ENCODE assay signal across 1 cellular context in the genomic region with DNA sequence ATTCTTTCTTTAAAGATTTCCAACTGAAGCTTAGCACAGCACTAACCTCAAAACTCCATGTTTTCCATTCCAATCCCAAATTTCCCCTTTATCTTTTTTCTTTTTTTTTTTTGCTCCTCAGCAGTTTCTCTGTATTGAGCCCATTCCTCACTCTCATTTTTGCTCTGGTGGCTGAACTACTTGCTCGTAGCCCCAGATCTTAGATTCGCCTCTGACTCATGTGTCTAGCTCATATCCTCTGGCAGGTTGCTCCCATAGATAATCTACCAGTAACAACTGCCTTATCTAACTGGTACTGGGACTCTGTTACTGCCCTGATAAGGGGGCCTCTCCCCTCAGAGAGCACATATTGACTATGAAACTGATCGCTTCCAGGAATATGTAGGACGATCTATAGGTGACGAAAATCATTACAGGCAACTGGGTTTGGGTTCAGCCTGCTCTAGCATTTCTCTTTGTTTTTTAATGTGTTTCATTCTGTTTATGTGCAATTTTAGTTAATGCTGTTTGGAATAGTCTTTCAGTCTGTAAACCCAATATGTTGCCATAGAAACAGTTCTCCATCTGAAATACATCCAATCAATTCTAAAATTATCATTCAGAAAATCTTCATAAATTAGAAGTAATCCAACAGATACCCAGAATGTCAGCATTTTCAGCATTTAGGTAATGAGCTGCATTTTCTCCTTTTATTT.
TF ChIP-seq lines count a peak whose summit lies in the region.

No MANE protein-coding gene starts in this region.

TF ChIP-seq in K562, 482 proteins besides CTCF, POLR2A, EP300 and RAD21 (continued from another document and continues in another):
- TF ChIP-seq RCOR1 (IDR thresholded peaks at IDR 0.05; ENCODE audit: borderline replicate concordance in 1 of 2, low read depth in 2 of 2, low read length in 2 of 2), result peak; percentile 92 to 96; a peak in 3 of 4 replicates
- TF ChIP-seq ZNF133 (CRISPR knock-in tag; IDR thresholded peaks at IDR 0.05), result no peak
- TF ChIP-seq FOXJ3 (CRISPR knock-in tag; IDR thresholded peaks at IDR 0.05), result peak; percentile 38; the same call in 1 of the 2 replicates
- peak in 1 of 2 experiments; percentile 100; a peak in 2 of 4 replicates for TF ChIP-seq ZMIZ1 (IDR thresholded peaks at IDR 0.05; ENCODE audit: low read depth in 2 of 2, low read length in 2 of 2)
- TF ChIP-seq SMC3 (conservative IDR thresholded peaks at IDR 0.05; ENCODE audit: insufficient read depth, low read depth, low read length), result no peak
- TF ChIP-seq ARNT (IDR thresholded peaks at IDR 0.05), result peak; percentile 99
- TF ChIP-seq HMGXB4 (CRISPR knock-in tag; IDR thresholded peaks at IDR 0.05), result no peak
- peak; percentile 99 for TF ChIP-seq SOX6 (IDR thresholded peaks at IDR 0.05)
- TF ChIP-seq DEAF1 (CRISPR knock-in tag; IDR thresholded peaks at IDR 0.05), result no peak
- peak; percentile 49 for TF ChIP-seq MAFF (IDR thresholded peaks at IDR 0.05; ENCODE audit: low read length)
- peak; percentile 99 for TF ChIP-seq TARDBP (IDR thresholded peaks at IDR 0.05)
- no peak for TF ChIP-seq ATF6 (CRISPR knock-in tag; IDR thresholded peaks at IDR 0.05)
- peak in 1 of 2 experiments; percentile 85; a peak in 2 of 3 replicates for TF ChIP-seq CBX3 (IDR thresholded peaks at IDR 0.05; ENCODE audit: borderline replicate concordance in 1 of 2, low read length in 2 of 2)
- peak; percentile 56 to 75; a peak in 3 of 4 replicates for TF ChIP-seq FOXA3 (CRISPR knock-in tag; conservative IDR thresholded peaks at IDR 0.05 in 1 of 2, IDR thresholded peaks at IDR 0.05 in 1 of 2)
- peak; percentile 77; the same call in 1 of the 2 replicates for TF ChIP-seq ESRRA (IDR thresholded peaks at IDR 0.05; ENCODE audit: borderline replicate concordance, low read depth)
- no peak for TF ChIP-seq MCM5 (IDR thresholded peaks at IDR 0.05; ENCODE audit: low read depth)
- peak; percentile 98 for TF ChIP-seq ZNF644 (tag; IDR thresholded peaks at IDR 0.05; ENCODE audit: low read depth)
- TF ChIP-seq CBX2 (IDR thresholded peaks at IDR 0.05; ENCODE audit: insufficient read depth, low read length, poor library complexity, severe bottlenecking), result no peak
- no peak for TF ChIP-seq FOXP1 (CRISPR knock-in tag; IDR thresholded peaks at IDR 0.05)
- no peak for TF ChIP-seq ZNF778 (CRISPR knock-in tag; IDR thresholded peaks at IDR 0.05)
- peak; percentile 100 for TF ChIP-seq ARID1B (IDR thresholded peaks at IDR 0.05)
- TF ChIP-seq MEF2A (IDR thresholded peaks at IDR 0.05; ENCODE audit: control insufficient read depth, low read depth, low read length), result peak; percentile 62; the same call in 1 of the 2 replicates
- TF ChIP-seq SMAD2 (IDR thresholded peaks at IDR 0.05; ENCODE audit: low read depth, low read length), result no peak
- no peak for TF ChIP-seq ILK (tag; IDR thresholded peaks at IDR 0.05; ENCODE audit: borderline replicate concordance, low read depth)
- TF ChIP-seq, protein P1, sequence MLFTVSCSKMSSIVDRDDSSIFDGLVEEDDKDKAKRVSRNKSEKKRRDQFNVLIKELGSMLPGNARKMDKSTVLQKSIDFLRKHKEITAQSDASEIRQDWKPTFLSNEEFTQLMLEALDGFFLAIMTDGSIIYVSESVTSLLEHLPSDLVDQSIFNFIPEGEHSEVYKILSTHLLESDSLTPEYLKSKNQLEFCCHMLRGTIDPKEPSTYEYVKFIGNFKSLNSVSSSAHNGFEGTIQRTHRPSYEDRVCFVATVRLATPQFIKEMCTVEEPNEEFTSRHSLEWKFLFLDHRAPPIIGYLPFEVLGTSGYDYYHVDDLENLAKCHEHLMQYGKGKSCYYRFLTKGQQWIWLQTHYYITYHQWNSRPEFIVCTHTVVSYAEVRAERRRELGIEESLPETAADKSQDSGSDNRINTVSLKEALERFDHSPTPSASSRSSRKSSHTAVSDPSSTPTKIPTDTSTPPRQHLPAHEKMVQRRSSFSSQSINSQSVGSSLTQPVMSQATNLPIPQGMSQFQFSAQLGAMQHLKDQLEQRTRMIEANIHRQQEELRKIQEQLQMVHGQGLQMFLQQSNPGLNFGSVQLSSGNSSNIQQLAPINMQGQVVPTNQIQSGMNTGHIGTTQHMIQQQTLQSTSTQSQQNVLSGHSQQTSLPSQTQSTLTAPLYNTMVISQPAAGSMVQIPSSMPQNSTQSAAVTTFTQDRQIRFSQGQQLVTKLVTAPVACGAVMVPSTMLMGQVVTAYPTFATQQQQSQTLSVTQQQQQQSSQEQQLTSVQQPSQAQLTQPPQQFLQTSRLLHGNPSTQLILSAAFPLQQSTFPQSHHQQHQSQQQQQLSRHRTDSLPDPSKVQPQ (CRISPR knock-in tag; IDR thresholded peaks at IDR 0.05; ENCODE audit: borderline replicate concordance), result no peak
- peak; percentile 43; the same call in 1 of the 2 replicates for TF ChIP-seq ZKSCAN1 (IDR thresholded peaks at IDR 0.05; ENCODE audit: low read depth, low read length)
- peak; percentile 100 for TF ChIP-seq DPF2 (IDR thresholded peaks at IDR 0.05)
- TF ChIP-seq TBP (optimal IDR thresholded peaks at IDR 0.05; ENCODE audit: low read depth, low read length), result no peak
- TF ChIP-seq CBFA2T3 (IDR thresholded peaks at IDR 0.05), result peak; percentile 100
- TF ChIP-seq TEAD1 (CRISPR knock-in tag; IDR thresholded peaks at IDR 0.05), result peak in 1 of 2 experiments; percentile 93; a peak in 2 of 4 replicates
- no peak for TF ChIP-seq U2AF2 (optimal IDR thresholded peaks at IDR 0.05; ENCODE audit: low read depth, low read length)
- no peak; the same call in 1 of the 2 replicates for TF ChIP-seq ZBTB7A (IDR thresholded peaks at IDR 0.05; ENCODE audit: borderline replicate concordance, control insufficient read depth, low read depth, low read length)
- peak; percentile 71; the same call in 1 of the 2 replicates for TF ChIP-seq ZBTB17 (CRISPR knock-in tag; IDR thresholded peaks at IDR 0.05)
- no peak for TF ChIP-seq SAFB (IDR thresholded peaks at IDR 0.05; ENCODE audit: borderline replicate concordance, low read depth, low read length)
- TF ChIP-seq HEY1 (CRISPR knock-in tag; IDR thresholded peaks at IDR 0.05; ENCODE audit: borderline replicate concordance), result peak; percentile 95; the same call in 1 of the 2 replicates
- no peak for TF ChIP-seq KLF13 (tag; IDR thresholded peaks at IDR 0.05; ENCODE audit: borderline replicate concordance, low read depth)
- peak; percentile 73; the same call in 1 of the 2 replicates for TF ChIP-seq EHMT2 (IDR thresholded peaks at IDR 0.05)
- no peak for TF ChIP-seq ZNF57 (CRISPR knock-in tag; IDR thresholded peaks at IDR 0.05)
- peak; percentile 100 for TF ChIP-seq CC2D1A (IDR thresholded peaks at IDR 0.05)
- TF ChIP-seq CTBP1 (IDR thresholded peaks at IDR 0.05; ENCODE audit: borderline replicate concordance), result peak; percentile 74; the same call in 1 of the 2 replicates
- TF ChIP-seq SPI1 (IDR thresholded peaks at IDR 0.05; ENCODE audit: borderline replicate concordance, low read depth, low read length), result no peak
- TF ChIP-seq ZNF239 (CRISPR knock-in tag; IDR thresholded peaks at IDR 0.05), result peak; percentile 62
- no peak for TF ChIP-seq PCBP1 (IDR thresholded peaks at IDR 0.05; ENCODE audit: low read depth, low read length, poor library complexity, severe bottlenecking)
- no peak for TF ChIP-seq SAFB2 (IDR thresholded peaks at IDR 0.05; ENCODE audit: borderline replicate concordance, low read depth, low read length, severe bottlenecking)
- peak; percentile 96 for TF ChIP-seq ZNF584 (CRISPR knock-in tag; IDR thresholded peaks at IDR 0.05; ENCODE audit: low read depth)
- TF ChIP-seq, protein P2, sequence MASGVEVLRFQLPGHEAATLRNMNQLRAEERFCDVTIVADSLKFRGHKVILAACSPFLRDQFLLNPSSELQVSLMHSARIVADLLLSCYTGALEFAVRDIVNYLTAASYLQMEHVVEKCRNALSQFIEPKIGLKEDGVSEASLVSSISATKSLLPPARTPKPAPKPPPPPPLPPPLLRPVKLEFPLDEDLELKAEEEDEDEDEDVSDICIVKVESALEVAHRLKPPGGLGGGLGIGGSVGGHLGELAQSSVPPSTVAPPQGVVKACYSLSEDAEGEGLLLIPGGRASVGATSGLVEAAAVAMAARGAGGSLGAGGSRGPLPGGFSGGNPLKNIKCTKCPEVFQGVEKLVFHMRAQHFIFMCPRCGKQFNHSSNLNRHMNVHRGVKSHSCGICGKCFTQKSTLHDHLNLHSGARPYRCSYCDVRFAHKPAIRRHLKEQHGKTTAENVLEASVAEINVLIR (CRISPR knock-in tag; IDR thresholded peaks at IDR 0.05), result peak; percentile 54; the same call in 1 of the 2 replicates
- TF ChIP-seq, protein P3, sequence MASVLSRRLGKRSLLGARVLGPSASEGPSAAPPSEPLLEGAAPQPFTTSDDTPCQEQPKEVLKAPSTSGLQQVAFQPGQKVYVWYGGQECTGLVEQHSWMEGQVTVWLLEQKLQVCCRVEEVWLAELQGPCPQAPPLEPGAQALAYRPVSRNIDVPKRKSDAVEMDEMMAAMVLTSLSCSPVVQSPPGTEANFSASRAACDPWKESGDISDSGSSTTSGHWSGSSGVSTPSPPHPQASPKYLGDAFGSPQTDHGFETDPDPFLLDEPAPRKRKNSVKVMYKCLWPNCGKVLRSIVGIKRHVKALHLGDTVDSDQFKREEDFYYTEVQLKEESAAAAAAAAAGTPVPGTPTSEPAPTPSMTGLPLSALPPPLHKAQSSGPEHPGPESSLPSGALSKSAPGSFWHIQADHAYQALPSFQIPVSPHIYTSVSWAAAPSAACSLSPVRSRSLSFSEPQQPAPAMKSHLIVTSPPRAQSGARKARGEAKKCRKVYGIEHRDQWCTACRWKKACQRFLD (CRISPR knock-in tag; IDR thresholded peaks at IDR 0.05), result peak; percentile 98
- TF ChIP-seq, protein P4, sequence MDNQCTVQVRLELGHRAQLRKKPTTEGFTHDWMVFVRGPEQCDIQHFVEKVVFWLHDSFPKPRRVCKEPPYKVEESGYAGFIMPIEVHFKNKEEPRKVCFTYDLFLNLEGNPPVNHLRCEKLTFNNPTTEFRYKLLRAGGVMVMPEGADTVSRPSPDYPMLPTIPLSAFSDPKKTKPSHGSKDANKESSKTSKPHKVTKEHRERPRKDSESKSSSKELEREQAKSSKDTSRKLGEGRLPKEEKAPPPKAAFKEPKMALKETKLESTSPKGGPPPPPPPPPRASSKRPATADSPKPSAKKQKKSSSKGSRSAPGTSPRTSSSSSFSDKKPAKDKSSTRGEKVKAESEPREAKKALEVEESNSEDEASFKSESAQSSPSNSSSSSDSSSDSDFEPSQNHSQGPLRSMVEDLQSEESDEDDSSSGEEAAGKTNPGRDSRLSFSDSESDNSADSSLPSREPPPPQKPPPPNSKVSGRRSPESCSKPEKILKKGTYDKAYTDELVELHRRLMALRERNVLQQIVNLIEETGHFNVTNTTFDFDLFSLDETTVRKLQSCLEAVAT (IDR thresholded peaks at IDR 0.05), result peak; percentile 39 to 63; a peak in 2 of 4 replicates
- peak; percentile 100 for TF ChIP-seq PML (IDR thresholded peaks at IDR 0.05; ENCODE audit: low read length)
